In the genomic region with DNA sequence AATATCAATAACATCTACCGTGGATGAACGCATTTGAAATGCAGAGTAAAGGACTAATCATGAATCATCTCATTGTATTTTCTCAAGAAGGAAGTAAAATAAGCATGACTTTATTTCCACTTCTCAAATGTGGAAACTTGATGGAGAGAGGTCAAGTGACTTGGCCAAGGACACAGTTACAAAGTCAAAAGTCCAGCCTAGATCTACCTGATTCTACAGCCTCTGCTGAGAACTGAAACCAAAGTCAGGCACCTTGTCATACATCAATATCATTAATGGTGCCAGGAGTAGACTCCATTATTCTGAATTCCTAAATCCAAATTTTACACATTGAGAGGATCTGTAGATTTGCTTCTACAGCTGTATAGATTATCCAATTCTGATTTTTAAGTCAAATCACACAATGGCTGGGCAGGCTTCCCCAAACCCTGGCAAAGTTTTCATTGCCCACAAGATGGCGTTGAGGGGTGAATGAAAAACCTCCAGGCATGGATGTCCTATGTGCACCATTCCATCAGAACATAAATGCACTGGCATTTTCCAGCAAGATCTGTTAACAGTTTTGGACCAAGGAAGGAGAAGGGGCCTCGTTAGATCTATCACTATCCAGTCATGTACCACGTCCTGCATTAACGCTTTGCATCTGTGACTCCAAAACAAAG, we compare ENCODE assay signal across 8 cellular contexts.
A peak's percentile ranks its signal among the peaks of the same experiment; 100 is the strongest.
DNase-seq lines count a peak whose midpoint lies in the region; ATAC-seq, FAIRE-seq and TF ChIP-seq lines count a peak whose summit lies in the region.

No MANE protein-coding gene starts in this region.

- ATAC-seq in activated CD4-positive, CD25-positive, alpha-beta regulatory T cell treated with anti-CD3 and anti-CD28 coated beads, Interleukin-2, amount 50 U/mL, for 24 hours, result no peak
- no peak for ATAC-seq in HG03571 (IDR thresholded peaks at IDR 0.05; ENCODE audit: unreplicated experiment)

- H3K4me3 Mint-ChIP-seq in activated CD4-positive, alpha-beta memory T cell treated with anti-CD3 and anti-CD28 coated beads, Interleukin-2, amount 10 ng/mL, durations not matched to agents 7 days and 5 days, result no peak overlapping the region

- DNase-seq in EH (ENCODE audit: low read depth) (peak; percentile 37), NCI-H1694 (lab: John Stamatoyannopoulos, UW) (peak; percentile 14), dermis blood vessel endothelial cell (peak; percentile 48), mucosa of gallbladder (ENCODE audit: low spot score) (peak; percentile 25), GM12891 (ENCODE audit: insufficient read length, low spot score) (no peak)
- DNase-seq in activated CD4-positive, alpha-beta memory T cell treated with anti-CD3 and anti-CD28 coated beads, Interleukin-2, amount 10 ng/mL, durations not matched to agents 7 days and 5 days, result no peak

- POLR2A ChIA-PET in activated CD4-positive, alpha-beta memory T cell treated with anti-CD3 and anti-CD28 coated beads, Interleukin-2, amount 10 ng/mL, durations not matched to agents 7 days and 5 days (lab: Charles Lee), result no interaction called here

- H3K27ac Mint-ChIP-seq in activated CD4-positive, alpha-beta memory T cell treated with anti-CD3 and anti-CD28 coated beads, Interleukin-2, amount 10 ng/mL, durations not matched to agents 7 days and 5 days, result no peak overlapping the region

- CTCF ChIA-PET in activated CD4-positive, alpha-beta memory T cell treated with anti-CD3 and anti-CD28 coated beads, Interleukin-2, amount 10 ng/mL, durations not matched to agents 7 days and 5 days (lab: Charles Lee), result no interaction called here

- H3K36me3 Mint-ChIP-seq in activated CD4-positive, alpha-beta memory T cell treated with anti-CD3 and anti-CD28 coated beads, Interleukin-2, amount 10 ng/mL, durations not matched to agents 7 days and 5 days (ENCODE audit: low read depth), result no peaks in the 10 kb centered on the region

- H3K27me3 Mint-ChIP-seq in activated CD4-positive, alpha-beta memory T cell treated with anti-CD3 and anti-CD28 coated beads, Interleukin-2, amount 10 ng/mL, durations not matched to agents 7 days and 5 days, result no peaks in the 10 kb centered on the region

- TF ChIP-seq POLR2A in GM12891 (IDR thresholded peaks at IDR 0.05; ENCODE audit: low read depth, low read length), result no peak

- no peaks in the 10 kb centered on the region for H3K9me3 Mint-ChIP-seq in activated CD4-positive, alpha-beta memory T cell treated with anti-CD3 and anti-CD28 coated beads, Interleukin-2, amount 10 ng/mL, durations not matched to agents 7 days and 5 days

- FAIRE-seq in GM12891 (lab: Jason Lieb, UNC), result no peak

- H3K4me1 Mint-ChIP-seq in activated CD4-positive, alpha-beta memory T cell treated with anti-CD3 and anti-CD28 coated beads, Interleukin-2, amount 10 ng/mL, durations not matched to agents 7 days and 5 days, result no peaks in the 10 kb centered on the region

TF ChIP-seq in GM12891, 5 proteins besides CTCF, POLR2A, EP300 and RAD21:
- no peak for TF ChIP-seq TAF1 (IDR thresholded peaks at IDR 0.05; ENCODE audit: low read depth, low read length)
- TF ChIP-seq PAX5 (IDR thresholded peaks at IDR 0.05; ENCODE audit: insufficient read depth, low read length, severe bottlenecking), result no peak
TF ChIP-seq in GM12891: peak in this region for 0.

Comparison
In these comparisons a context has a peak if more than half of its experiments do, and no peak if none do; other contexts are left out.
1. DNase-seq: peak in EH (single experiment), NCI-H1694 (single experiment), dermis blood vessel endothelial cell (single experiment) and mucosa of gallbladder (single experiment); none in activated CD4-positive, alpha-beta memory T cell treated with anti-CD3 and anti-CD28 coated beads, Interleukin-2, amount 10 ng/mL, durations not matched to agents 7 days and 5 days (single experiment) and GM12891 (single experiment).